Comparison of ENCODE assay signal across 14 cellular contexts in genomic region chr9:92378825-92379535, GRCh38. TPM values are rescaled to one million over a fixed set of nuclear protein-coding genes. Genes with fewer than 3 reads are reported as not detected.
DNase-seq lines count a peak whose midpoint lies in the region; ATAC-seq, FAIRE-seq and TF ChIP-seq lines count a peak whose summit lies in the region.
"Had no signal": no experiment of that assay in that cellular context is flagged by ENCODE, and none has a peak within 500 bp of the region (broad histone marks: within the 10 kb centered on the region; RNA-seq: fewer than 3 reads in every experiment).

No MANE protein-coding gene starts in this region.

- intact Hi-C loops in CD4-positive, alpha-beta T cell (cut with DNase I, micrococcal nuclease) = no loop called here

- CTCF ChIA-PET in CD4-positive, alpha-beta T cell (lab: Charles Lee) = no interaction called here
- CTCF ChIA-PET in activated CD8-positive, alpha-beta memory T cell treated with anti-CD3 and anti-CD28 coated beads, Interleukin-2, amount 10 ng/mL, durations not matched to agents 7 days and 5 days (lab: Charles Lee) = no interaction called here

- H3K27me3 Mint-ChIP-seq in CD4-positive, alpha-beta T cell = no peaks in the 10 kb centered on the region
- no peaks in the 10 kb centered on the region for H3K27me3 Mint-ChIP-seq in stimulated activated naive CD8-positive, alpha-beta T cell treated with anti-CD3 and anti-CD28 coated beads, Interleukin-15, amount 100 ng/mL, for 72 hours
- no peaks in the 10 kb centered on the region for H3K27me3 Mint-ChIP-seq in activated CD8-positive, alpha-beta memory T cell treated with anti-CD3 and anti-CD28 coated beads, Interleukin-2, amount 10 ng/mL, durations not matched to agents 7 days and 5 days

- peaks cover 31% of the 10 kb centered on the region for H3K36me3 Mint-ChIP-seq in CD4-positive, alpha-beta T cell (ENCODE audit: low read depth)
- H3K36me3 Mint-ChIP-seq in activated CD8-positive, alpha-beta memory T cell treated with anti-CD3 and anti-CD28 coated beads, Interleukin-2, amount 10 ng/mL, durations not matched to agents 7 days and 5 days = peaks cover 37% of the 10 kb centered on the region

- H3K27ac ChIP-seq in CD4-positive, alpha-beta T cell (ENCODE audit: low read depth, low read length) = no peak overlapping the region
- H3K27ac ChIP-seq in foreskin keratinocyte (peak overlapping the region; percentile 5), Peyer's patch (peak overlapping the region in 2 of 4 donors; percentile 18 to 30)
- H3K27ac ChIP-seq: HL-60, psoas muscle, WERI-Rb-1 had no signal

- POLR2A ChIA-PET in CD4-positive, alpha-beta T cell (lab: Charles Lee) = no interaction called here

- ATAC-seq in CD4-positive, alpha-beta T cell (ENCODE audit: poor library complexity) = peak; percentile 76
- ATAC-seq in SK-N-SH treated with all-trans-retinoic acid at 6 μM for 48 hours = peak; percentile 90
- ATAC-seq in foreskin keratinocyte = peak; percentile 84
- ATAC-seq in stimulated activated naive CD8-positive, alpha-beta T cell treated with anti-CD3 and anti-CD28 coated beads, Interleukin-15, amount 100 ng/mL, for 72 hours = no peak
- ATAC-seq in activated CD8-positive, alpha-beta memory T cell treated with anti-CD3 and anti-CD28 coated beads, Interleukin-2, amount 10 ng/mL, durations not matched to agents 7 days and 5 days = no peak
- ATAC-seq: psoas muscle had no signal

- FAIRE-seq in H54 (lab: Jason Lieb, UNC) = peak; percentile 72

- TF ChIP-seq CTCF in CD4-positive, alpha-beta T cell (IDR thresholded peaks at IDR 0.05) = no peak
- TF ChIP-seq CTCF in foreskin keratinocyte (conservative IDR thresholded peaks at IDR 0.05) (no peak), Peyer's patch (IDR thresholded peaks at IDR 0.05) (no peak)

- no peak overlapping the region for H3K4me3 Mint-ChIP-seq in CD4-positive, alpha-beta T cell
- H3K4me3 Mint-ChIP-seq in stimulated activated naive CD8-positive, alpha-beta T cell treated with anti-CD3 and anti-CD28 coated beads, Interleukin-15, amount 100 ng/mL, for 72 hours = no peak overlapping the region
- no peak overlapping the region for H3K4me3 Mint-ChIP-seq in activated CD8-positive, alpha-beta memory T cell treated with anti-CD3 and anti-CD28 coated beads, Interleukin-2, amount 10 ng/mL, durations not matched to agents 7 days and 5 days

- peaks cover 8% of the 10 kb centered on the region for H3K9me3 ChIP-seq in CD4-positive, alpha-beta T cell (ENCODE audit: control insufficient read depth, low read length)
- H3K9me3 ChIP-seq in Peyer's patch = no peaks in the 10 kb centered on the region
- H3K9me3 ChIP-seq: psoas muscle had no signal

- peaks cover 5% of the 10 kb centered on the region for H3K9me3 Mint-ChIP-seq in CD4-positive, alpha-beta T cell
- peaks cover 0 to 14% of the 10 kb centered on the region in 2 donors for H3K9me3 Mint-ChIP-seq in stimulated activated naive CD8-positive, alpha-beta T cell treated with anti-CD3 and anti-CD28 coated beads, Interleukin-15, amount 100 ng/mL, for 72 hours
- peaks cover 6% of the 10 kb centered on the region for H3K9me3 Mint-ChIP-seq in activated CD8-positive, alpha-beta memory T cell treated with anti-CD3 and anti-CD28 coated beads, Interleukin-2, amount 10 ng/mL, durations not matched to agents 7 days and 5 days (ENCODE audit: low read depth)

- H3K27me3 ChIP-seq in CD4-positive, alpha-beta T cell (ENCODE audit: control insufficient read depth, insufficient read depth, low read length) = no peaks in the 10 kb centered on the region
- H3K27me3 ChIP-seq in foreskin keratinocyte (no peaks in the 10 kb centered on the region), Peyer's patch (no peaks in the 10 kb centered on the region)

- no peak overlapping the region for H3K27ac Mint-ChIP-seq in CD4-positive, alpha-beta T cell
- peak overlapping the region in 1 of 2 donors; percentile 12 for H3K27ac Mint-ChIP-seq in stimulated activated naive CD8-positive, alpha-beta T cell treated with anti-CD3 and anti-CD28 coated beads, Interleukin-15, amount 100 ng/mL, for 72 hours
- H3K27ac Mint-ChIP-seq in activated CD8-positive, alpha-beta memory T cell treated with anti-CD3 and anti-CD28 coated beads, Interleukin-2, amount 10 ng/mL, durations not matched to agents 7 days and 5 days = no peak overlapping the region

- TF ChIP-seq POLR2A in H54 (IDR thresholded peaks at IDR 0.05; ENCODE audit: low read depth, low read length) (no peak), Peyer's patch (IDR thresholded peaks at IDR 0.05) (no peak)

- DNase-seq in CD4-positive, alpha-beta T cell = no peak
- DNase-seq in H54 (ENCODE audit: insufficient read length, low spot score) = no peak
- DNase-seq in foreskin keratinocyte = peak; percentile 37 to 72
- no peak for DNase-seq in stimulated activated naive CD8-positive, alpha-beta T cell treated with anti-CD3 and anti-CD28 coated beads, Interleukin-15, amount 100 ng/mL, for 72 hours
- DNase-seq in stimulated activated CD4-positive, alpha-beta T cell treated with anti-CD3 and anti-CD28 coated beads, Interleukin-1b, Interleukin-23, amount 100 ng/mL, for 48 hours = no peak
- DNase-seq in activated CD8-positive, alpha-beta memory T cell treated with anti-CD3 and anti-CD28 coated beads, Interleukin-2, amount 10 ng/mL, durations not matched to agents 7 days and 5 days = no peak
- no peak for DNase-seq in Peyer's patch
- DNase-seq: activated effector memory CD4-positive, alpha-beta T cell treated with anti-CD3 and anti-CD28 coated beads, Interleukin-2, amount 50 U/mL, for 16 hours; cerebellar nuclear complex; NCI-H1092 treated with DMSO at 0.1 percent for 48 hours; psoas muscle; WERI-Rb-1 had no signal

- H3K36me3 ChIP-seq in Peyer's patch = no peaks in the 10 kb centered on the region

- H3K4me3 ChIP-seq in Peyer's patch = no peak overlapping the region
- H3K4me3 ChIP-seq: psoas muscle had no signal

- H3K4me1 ChIP-seq in foreskin keratinocyte (peaks cover 3% of the 10 kb centered on the region), Peyer's patch (peaks cover 0 to 17% (median 0%) of the 10 kb centered on the region in 4 donors)
- H3K4me1 ChIP-seq: psoas muscle had no signal

- H3K4me1 Mint-ChIP-seq in CD4-positive, alpha-beta T cell (ENCODE audit: low read depth) = peaks cover 19% of the 10 kb centered on the region
- H3K4me1 Mint-ChIP-seq in stimulated activated naive CD8-positive, alpha-beta T cell treated with anti-CD3 and anti-CD28 coated beads, Interleukin-15, amount 100 ng/mL, for 72 hours = peaks cover 12% of the 10 kb centered on the region
- peaks cover 14% of the 10 kb centered on the region for H3K4me1 Mint-ChIP-seq in activated CD8-positive, alpha-beta memory T cell treated with anti-CD3 and anti-CD28 coated beads, Interleukin-2, amount 10 ng/mL, durations not matched to agents 7 days and 5 days

TF ChIP-seq in SK-N-SH treated with all-trans-retinoic acid at 6 μM for 48 hours, 23 proteins besides CTCF, POLR2A, EP300 and RAD21 (continues in another document):
- TF ChIP-seq ZFP3 (CRISPR knock-in tag; IDR thresholded peaks at IDR 0.05) = no peak
- TF ChIP-seq ESRRG (CRISPR knock-in tag; IDR thresholded peaks at IDR 0.05) = no peak
- TF ChIP-seq BACH2 (CRISPR knock-in tag; IDR thresholded peaks at IDR 0.05; ENCODE audit: borderline replicate concordance) = no peak
- no peak for TF ChIP-seq SNAI2 (CRISPR knock-in tag; IDR thresholded peaks at IDR 0.05)
- no peak for TF ChIP-seq TCF4 (CRISPR knock-in tag; IDR thresholded peaks at IDR 0.05; ENCODE audit: borderline replicate concordance)
- no peak for TF ChIP-seq ZNF8 (CRISPR knock-in tag; IDR thresholded peaks at IDR 0.05)
- TF ChIP-seq CSDC2 (CRISPR knock-in tag; IDR thresholded peaks at IDR 0.05) = no peak
- no peak for TF ChIP-seq ZNF70 (CRISPR knock-in tag; IDR thresholded peaks at IDR 0.05)
- TF ChIP-seq, protein P1, sequence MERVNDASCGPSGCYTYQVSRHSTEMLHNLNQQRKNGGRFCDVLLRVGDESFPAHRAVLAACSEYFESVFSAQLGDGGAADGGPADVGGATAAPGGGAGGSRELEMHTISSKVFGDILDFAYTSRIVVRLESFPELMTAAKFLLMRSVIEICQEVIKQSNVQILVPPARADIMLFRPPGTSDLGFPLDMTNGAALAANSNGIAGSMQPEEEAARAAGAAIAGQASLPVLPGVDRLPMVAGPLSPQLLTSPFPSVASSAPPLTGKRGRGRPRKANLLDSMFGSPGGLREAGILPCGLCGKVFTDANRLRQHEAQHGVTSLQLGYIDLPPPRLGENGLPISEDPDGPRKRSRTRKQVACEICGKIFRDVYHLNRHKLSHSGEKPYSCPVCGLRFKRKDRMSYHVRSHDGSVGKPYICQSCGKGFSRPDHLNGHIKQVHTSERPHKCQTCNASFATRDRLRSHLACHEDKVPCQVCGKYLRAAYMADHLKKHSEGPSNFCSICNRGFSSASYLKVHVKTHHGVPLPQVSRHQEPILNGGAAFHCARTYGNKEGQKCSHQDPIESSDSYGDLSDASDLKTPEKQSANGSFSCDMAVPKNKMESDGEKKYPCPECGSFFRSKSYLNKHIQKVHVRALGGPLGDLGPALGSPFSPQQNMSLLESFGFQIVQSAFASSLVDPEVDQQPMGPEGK (CRISPR knock-in tag; IDR thresholded peaks at IDR 0.05; ENCODE audit: borderline replicate concordance) = no peak
- no peak for TF ChIP-seq ISL1 (CRISPR knock-in tag; IDR thresholded peaks at IDR 0.05)
- no peak for TF ChIP-seq ZC3H10 (CRISPR knock-in tag; IDR thresholded peaks at IDR 0.05)

RNA-seq across cellular contexts. Expression of gene OGN, which starts 25.4 kb away (rescaled TPM):
- total RNA-seq in CD4-positive, alpha-beta T cell = under 1 TPM in 1 of 2 experiments, not detected in 1; 0.11 TPM
- total RNA-seq in foreskin keratinocyte (not detected in 2 replicates), Peyer's patch (1 to 10 TPM; 2.6 to 9.7 (median 3.5) TPM)
- polyA plus RNA-seq in foreskin keratinocyte = not detected in 2 replicates
- not detected for total RNA-seq in activated CD8-positive, alpha-beta memory T cell treated with anti-CD3 and anti-CD28 coated beads, Interleukin-2, amount 10 ng/mL, durations not matched to agents 7 days and 5 days

RNA-seq across cellular contexts. Expression of gene OMD, which starts 45.3 kb away (rescaled TPM):
- not detected for total RNA-seq in CD4-positive, alpha-beta T cell
- total RNA-seq in foreskin keratinocyte = not detected in 2 replicates
- polyA plus RNA-seq in foreskin keratinocyte = not detected in 2 replicates
- total RNA-seq in activated CD8-positive, alpha-beta memory T cell treated with anti-CD3 and anti-CD28 coated beads, Interleukin-2, amount 10 ng/mL, durations not matched to agents 7 days and 5 days = not detected
- 1 to 10 TPM in 3 of 4 donors, not detected in 1; 1.2 to 5.4 (median 4.5) TPM for total RNA-seq in Peyer's patch

RNA-seq across cellular contexts. Expression of gene CENPP, which starts 53.2 kb away (rescaled TPM):
- 1 to 10 TPM; 4.8 TPM for total RNA-seq in CD4-positive, alpha-beta T cell
- total RNA-seq in foreskin keratinocyte (7.4 and 9.8 TPM in 2 replicates), Peyer's patch (10 to 100 TPM in 1 of 4 donors, 1 to 10 TPM in 3; 2.8 to 51.2 (median 4.9) TPM)
- 4.7 and 8.1 TPM in 2 replicates for polyA plus RNA-seq in foreskin keratinocyte
- total RNA-seq in activated CD8-positive, alpha-beta memory T cell treated with anti-CD3 and anti-CD28 coated beads, Interleukin-2, amount 10 ng/mL, durations not matched to agents 7 days and 5 days = 10 to 100 TPM; 22.8 to 38.3 TPM

RNA-seq across cellular contexts. Expression of gene NOL8, which starts 53.8 kb away (rescaled TPM):
- total RNA-seq in CD4-positive, alpha-beta T cell = 10 to 100 TPM; 55.9 to 65.7 TPM
- total RNA-seq in foreskin keratinocyte = 32.7 and 33.0 TPM in 2 replicates
- 15.2 and 16.8 TPM in 2 replicates for polyA plus RNA-seq in foreskin keratinocyte
- 10 to 100 TPM; 59.7 to 64.1 TPM for total RNA-seq in activated CD8-positive, alpha-beta memory T cell treated with anti-CD3 and anti-CD28 coated beads, Interleukin-2, amount 10 ng/mL, durations not matched to agents 7 days and 5 days
- total RNA-seq in Peyer's patch = 10 to 100 TPM; 25.8 to 94.1 (median 31.3) TPM

Comparison
In these comparisons a context has a peak if more than half of its experiments do, and no peak if none do; other contexts are left out.
1. ATAC-seq: peak in CD4-positive, alpha-beta T cell (single experiment), SK-N-SH treated with all-trans-retinoic acid at 6 μM for 48 hours (single experiment) and foreskin keratinocyte (single experiment); none in stimulated activated naive CD8-positive, alpha-beta T cell treated with anti-CD3 and anti-CD28 coated beads, Interleukin-15, amount 100 ng/mL, for 72 hours (single experiment) and activated CD8-positive, alpha-beta memory T cell treated with anti-CD3 and anti-CD28 coated beads, Interleukin-2, amount 10 ng/mL, durations not matched to agents 7 days and 5 days (single experiment).
2. DNase-seq: peak in foreskin keratinocyte (2 of 2); none in CD4-positive, alpha-beta T cell (0 of 10), H54 (single experiment), stimulated activated naive CD8-positive, alpha-beta T cell treated with anti-CD3 and anti-CD28 coated beads, Interleukin-15, amount 100 ng/mL, for 72 hours (0 of 2), stimulated activated CD4-positive, alpha-beta T cell treated with anti-CD3 and anti-CD28 coated beads, Interleukin-1b, Interleukin-23, amount 100 ng/mL, for 48 hours (single experiment), activated CD8-positive, alpha-beta memory T cell treated with anti-CD3 and anti-CD28 coated beads, Interleukin-2, amount 10 ng/mL, durations not matched to agents 7 days and 5 days (single experiment) and Peyer's patch (0 of 3).